1 cellular context compared by ENCODE assay signal in the genomic region with DNA sequence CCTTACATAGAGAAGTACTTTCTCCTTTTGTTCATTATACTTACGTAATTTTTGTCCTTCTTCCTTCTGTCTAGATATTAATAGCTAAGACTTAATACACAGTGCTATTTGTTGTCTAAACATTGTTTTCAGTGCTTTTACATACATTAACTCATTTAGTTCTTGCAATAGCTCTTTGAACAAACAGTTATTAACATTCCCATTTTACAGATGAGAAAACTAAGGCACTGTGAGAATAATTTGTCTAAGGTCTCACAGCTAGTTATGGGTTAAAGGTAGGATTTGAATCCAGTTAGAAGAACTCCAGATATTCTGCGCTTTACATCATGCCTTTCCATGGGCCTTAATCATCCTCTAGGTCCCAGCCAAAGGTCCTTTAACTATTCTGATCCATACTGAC.
TF ChIP-seq lines count a peak whose summit lies in the region.

No MANE protein-coding gene starts in this region.

TF ChIP-seq in WTC11, 78 proteins besides CTCF, POLR2A, EP300 and RAD21 (continued from another document):
- TF ChIP-seq, protein P1, sequence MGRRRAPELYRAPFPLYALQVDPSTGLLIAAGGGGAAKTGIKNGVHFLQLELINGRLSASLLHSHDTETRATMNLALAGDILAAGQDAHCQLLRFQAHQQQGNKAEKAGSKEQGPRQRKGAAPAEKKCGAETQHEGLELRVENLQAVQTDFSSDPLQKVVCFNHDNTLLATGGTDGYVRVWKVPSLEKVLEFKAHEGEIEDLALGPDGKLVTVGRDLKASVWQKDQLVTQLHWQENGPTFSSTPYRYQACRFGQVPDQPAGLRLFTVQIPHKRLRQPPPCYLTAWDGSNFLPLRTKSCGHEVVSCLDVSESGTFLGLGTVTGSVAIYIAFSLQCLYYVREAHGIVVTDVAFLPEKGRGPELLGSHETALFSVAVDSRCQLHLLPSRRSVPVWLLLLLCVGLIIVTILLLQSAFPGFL (CRISPR knock-in tag; IDR thresholded peaks at IDR 0.05; ENCODE audit: borderline replicate concordance): no peak
- TF ChIP-seq GTF2I (CRISPR knock-in tag; conservative IDR thresholded peaks at IDR 0.05) (no peak), TEAD1 (CRISPR knock-in tag; IDR thresholded peaks at IDR 0.05) (no peak)
- TF ChIP-seq, protein P2, sequence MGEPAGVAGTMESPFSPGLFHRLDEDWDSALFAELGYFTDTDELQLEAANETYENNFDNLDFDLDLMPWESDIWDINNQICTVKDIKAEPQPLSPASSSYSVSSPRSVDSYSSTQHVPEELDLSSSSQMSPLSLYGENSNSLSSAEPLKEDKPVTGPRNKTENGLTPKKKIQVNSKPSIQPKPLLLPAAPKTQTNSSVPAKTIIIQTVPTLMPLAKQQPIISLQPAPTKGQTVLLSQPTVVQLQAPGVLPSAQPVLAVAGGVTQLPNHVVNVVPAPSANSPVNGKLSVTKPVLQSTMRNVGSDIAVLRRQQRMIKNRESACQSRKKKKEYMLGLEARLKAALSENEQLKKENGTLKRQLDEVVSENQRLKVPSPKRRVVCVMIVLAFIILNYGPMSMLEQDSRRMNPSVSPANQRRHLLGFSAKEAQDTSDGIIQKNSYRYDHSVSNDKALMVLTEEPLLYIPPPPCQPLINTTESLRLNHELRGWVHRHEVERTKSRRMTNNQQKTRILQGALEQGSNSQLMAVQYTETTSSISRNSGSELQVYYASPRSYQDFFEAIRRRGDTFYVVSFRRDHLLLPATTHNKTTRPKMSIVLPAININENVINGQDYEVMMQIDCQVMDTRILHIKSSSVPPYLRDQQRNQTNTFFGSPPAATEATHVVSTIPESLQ (CRISPR knock-in tag; IDR thresholded peaks at IDR 0.05): no peak
- TF ChIP-seq, protein P3, sequence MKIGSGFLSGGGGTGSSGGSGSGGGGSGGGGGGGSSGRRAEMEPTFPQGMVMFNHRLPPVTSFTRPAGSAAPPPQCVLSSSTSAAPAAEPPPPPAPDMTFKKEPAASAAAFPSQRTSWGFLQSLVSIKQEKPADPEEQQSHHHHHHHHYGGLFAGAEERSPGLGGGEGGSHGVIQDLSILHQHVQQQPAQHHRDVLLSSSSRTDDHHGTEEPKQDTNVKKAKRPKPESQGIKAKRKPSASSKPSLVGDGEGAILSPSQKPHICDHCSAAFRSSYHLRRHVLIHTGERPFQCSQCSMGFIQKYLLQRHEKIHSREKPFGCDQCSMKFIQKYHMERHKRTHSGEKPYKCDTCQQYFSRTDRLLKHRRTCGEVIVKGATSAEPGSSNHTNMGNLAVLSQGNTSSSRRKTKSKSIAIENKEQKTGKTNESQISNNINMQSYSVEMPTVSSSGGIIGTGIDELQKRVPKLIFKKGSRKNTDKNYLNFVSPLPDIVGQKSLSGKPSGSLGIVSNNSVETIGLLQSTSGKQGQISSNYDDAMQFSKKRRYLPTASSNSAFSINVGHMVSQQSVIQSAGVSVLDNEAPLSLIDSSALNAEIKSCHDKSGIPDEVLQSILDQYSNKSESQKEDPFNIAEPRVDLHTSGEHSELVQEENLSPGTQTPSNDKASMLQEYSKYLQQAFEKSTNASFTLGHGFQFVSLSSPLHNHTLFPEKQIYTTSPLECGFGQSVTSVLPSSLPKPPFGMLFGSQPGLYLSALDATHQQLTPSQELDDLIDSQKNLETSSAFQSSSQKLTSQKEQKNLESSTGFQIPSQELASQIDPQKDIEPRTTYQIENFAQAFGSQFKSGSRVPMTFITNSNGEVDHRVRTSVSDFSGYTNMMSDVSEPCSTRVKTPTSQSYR (CRISPR knock-in tag; IDR thresholded peaks at IDR 0.05): no peak
